ENCODE assay signal across 30 cellular contexts in the genomic region with DNA sequence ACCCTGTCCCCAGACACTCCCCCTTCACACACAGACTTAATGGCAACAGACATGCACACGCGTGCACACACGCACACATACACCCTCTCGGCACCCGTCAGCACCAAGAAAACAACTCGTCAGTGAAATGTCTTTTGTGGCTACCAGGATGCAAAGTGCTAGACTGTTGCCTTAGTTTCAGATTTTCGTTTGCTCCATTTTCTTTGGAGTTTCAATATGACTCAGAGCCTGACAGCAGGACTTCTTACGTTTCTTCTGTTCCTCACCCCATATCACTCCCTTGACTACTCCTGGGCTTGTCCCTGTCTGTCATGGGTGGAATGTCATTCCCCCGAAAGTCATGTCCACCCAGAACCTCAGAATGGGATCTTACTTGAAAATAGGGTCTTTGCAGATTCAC.
"Had no signal": no experiment of that assay in that cellular context is flagged by ENCODE, and none has a peak within 500 bp of the region (broad histone marks: within the 10 kb centered on the region; RNA-seq: fewer than 3 reads in every experiment).

No MANE protein-coding gene starts in this region.

- H3K27me3 ChIP-seq: brain microvascular endothelial cell, MG63 had no signal

- H3K36me3 ChIP-seq: brain microvascular endothelial cell, MG63, WERI-Rb-1 had no signal

- ATAC-seq: activated T-cell treated with anti-CD3 and anti-CD28 coated beads, Interleukin-2, amount 50 U/mL, for 72 hours; activated T-helper 17 cell treated with anti-CD3 and anti-CD28 coated beads, Interleukin-2, amount 50 U/mL, for 72 hours; Right ventricle myocardium inferior had no signal

- H3K4me2 ChIP-seq: PC-9 had no signal

- H2AFZ ChIP-seq: PC-9 had no signal

- H3K27ac ChIP-seq: brain microvascular endothelial cell, PC-9, RWPE1, WERI-Rb-1 had no signal

- H3K27ac Mint-ChIP-seq: activated CD4-positive, alpha-beta memory T cell treated with anti-CD3 and anti-CD28 coated beads, Interleukin-2, amount 10 ng/mL, durations not matched to agents 7 days and 5 days; activated naive CD8-positive, alpha-beta T cell treated with anti-CD3 and anti-CD28 coated beads for 36 hours; activated T-cell treated with anti-CD3 and anti-CD28 coated beads, Interleukin-2, amount 50 U/mL, for 72 hours; activated T-helper 17 cell treated with anti-CD3 and anti-CD28 coated beads, Interleukin-2, amount 50 U/mL, for 72 hours had no signal

- H3K27me3 Mint-ChIP-seq: activated CD4-positive, alpha-beta memory T cell treated with anti-CD3 and anti-CD28 coated beads, Interleukin-2, amount 10 ng/mL, durations not matched to agents 7 days and 5 days; activated T-helper 17 cell treated with anti-CD3 and anti-CD28 coated beads, Interleukin-2, amount 50 U/mL, for 72 hours had no signal

- DNase-seq: activated CD4-positive, alpha-beta memory T cell treated with anti-CD3 and anti-CD28 coated beads, Interleukin-2, amount 10 ng/mL, durations not matched to agents 7 days and 5 days; activated CD4-positive, alpha-beta T cell treated with anti-CD3 and anti-CD28 coated beads for 1 hour; activated CD4-positive, alpha-beta T cell treated with anti-CD3 and anti-CD28 coated beads for 48 hours; activated CD4-positive, CD25-positive, alpha-beta regulatory T cell; activated CD8-positive, alpha-beta memory T cell treated with anti-CD3 and anti-CD28 coated beads for 24 hours; activated effector memory CD4-positive, alpha-beta T cell treated with anti-CD3 and anti-CD28 coated beads, Interleukin-2, amount 50 U/mL, for 16 hours; activated naive CD4-positive, alpha-beta T cell; activated naive CD4-positive, alpha-beta T cell treated with anti-CD3 and anti-CD28 coated beads, Interleukin-2, amount 50 U/mL, for 16 hours; activated naive CD8-positive, alpha-beta T cell treated with anti-CD3 and anti-CD28 coated beads for 36 hours; activated T-cell treated with anti-CD3 and anti-CD28 coated beads, Interleukin-2, amount 50 U/mL, for 1 hour; activated T-cell treated with anti-CD3 and anti-CD28 coated beads, Interleukin-2, amount 50 U/mL, for 72 hours; amniotic stem cell; aorta; brain microvascular endothelial cell; central memory CD4-positive, alpha-beta T cell; MG63; NCI-H1092; NCI-H1436 treated with DMSO at 0.1 percent for 48 hours; NCI-H1694 treated with DMSO at 0.1 percent for 48 hours; NCI-H2029; NCI-H345; NCI-H526; NCI-H748 treated with DMSO at 0.1 percent for 48 hours; PC-9; SW 1271; T-helper 9 cell; WERI-Rb-1 had no signal

- H3K4me3 Mint-ChIP-seq: activated CD4-positive, alpha-beta memory T cell treated with anti-CD3 and anti-CD28 coated beads, Interleukin-2, amount 10 ng/mL, durations not matched to agents 7 days and 5 days; activated naive CD8-positive, alpha-beta T cell treated with anti-CD3 and anti-CD28 coated beads for 36 hours; activated T-cell treated with anti-CD3 and anti-CD28 coated beads, Interleukin-2, amount 50 U/mL, for 72 hours; activated T-helper 17 cell treated with anti-CD3 and anti-CD28 coated beads, Interleukin-2, amount 50 U/mL, for 72 hours had no signal

- H3K36me3 Mint-ChIP-seq: activated naive CD8-positive, alpha-beta T cell treated with anti-CD3 and anti-CD28 coated beads for 36 hours had no signal

- H3K9me3 ChIP-seq: MG63 had no signal

- H3K4me3 ChIP-seq: MG63, PC-9 had no signal

- H3K4me1 Mint-ChIP-seq: activated naive CD8-positive, alpha-beta T cell treated with anti-CD3 and anti-CD28 coated beads for 36 hours; activated T-helper 17 cell treated with anti-CD3 and anti-CD28 coated beads, Interleukin-2, amount 50 U/mL, for 72 hours had no signal
